In the genomic region with DNA sequence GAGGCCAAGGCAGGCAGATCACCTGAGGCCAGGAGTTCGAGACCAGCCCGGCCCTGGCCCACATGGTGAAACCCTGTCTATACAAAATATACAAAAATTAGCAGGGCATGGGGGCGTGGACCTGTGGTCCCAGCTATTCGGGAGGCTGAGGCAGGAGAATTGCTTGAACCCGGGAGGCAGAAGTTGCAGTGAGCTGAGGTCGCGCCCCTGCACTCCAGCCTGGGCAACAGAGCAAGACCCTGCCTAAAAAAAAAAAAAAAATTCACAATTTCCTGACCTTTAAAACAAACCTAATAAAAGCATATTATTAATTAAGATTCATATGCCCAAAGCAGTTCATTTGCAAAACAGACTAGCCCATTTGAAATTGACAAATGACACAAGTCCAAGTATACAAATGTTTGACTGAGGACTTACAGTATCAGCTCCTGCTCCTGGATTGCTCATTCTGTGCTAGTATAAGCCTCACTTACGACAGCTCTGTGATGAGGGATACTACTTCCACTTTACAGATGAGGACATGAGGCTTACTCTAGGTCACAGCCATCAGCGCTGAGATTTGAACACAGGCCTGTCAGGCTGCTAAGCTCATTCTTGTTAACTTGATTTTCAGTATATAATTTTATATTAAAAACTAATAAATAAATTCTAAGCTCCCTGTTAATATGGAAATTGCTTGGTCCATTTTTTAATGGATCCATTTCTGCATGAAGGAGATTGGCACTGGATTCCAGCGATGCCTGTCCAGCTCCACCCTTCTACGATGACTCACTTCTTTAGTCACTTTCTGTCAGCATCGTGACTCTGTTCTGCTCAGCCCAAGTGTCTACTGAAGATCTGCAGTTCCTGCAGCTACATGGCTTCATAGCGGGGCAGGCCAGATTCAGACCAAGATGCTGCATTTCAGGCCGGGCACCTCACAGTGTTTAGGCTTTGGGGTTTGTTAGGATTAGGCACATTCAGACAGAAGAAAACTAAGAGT, we compare ENCODE assay signal across 13 cellular contexts.
DNase-seq lines count a peak whose midpoint lies in the region; ATAC-seq, FAIRE-seq and TF ChIP-seq lines count a peak whose summit lies in the region.
"Had no signal": no experiment of that assay in that cellular context is flagged by ENCODE, and none has a peak within 500 bp of the region (broad histone marks: within the 10 kb centered on the region; RNA-seq: fewer than 3 reads in every experiment).

No MANE protein-coding gene starts in this region.

- no peak for ATAC-seq in GM21360 (IDR thresholded peaks at IDR 0.05; ENCODE audit: unreplicated experiment)
- ATAC-seq: GM23338 had no signal

- no peak for TF ChIP-seq CTCF in bronchial epithelial cell (IDR thresholded peaks at IDR 0.05; ENCODE audit: insufficient read depth, low read length, severe bottlenecking)
- no peak for TF ChIP-seq CTCF in kidney epithelial cell (IDR thresholded peaks at IDR 0.05; ENCODE audit: insufficient read depth, low read length, poor library complexity, severe bottlenecking)

- H3K4me3 ChIP-seq in bronchial epithelial cell (ENCODE audit: low read depth, low read length) (no peak overlapping the region), kidney epithelial cell (ENCODE audit: low read depth, low read length) (no peak overlapping the region)
- H3K4me3 ChIP-seq: cardiac muscle cell, GM23338, SK-N-MC, upper lobe of left lung had no signal

- FAIRE-seq in HTR-8/SVneo (lab: Jason Lieb, UNC) (peak; percentile 70), bronchial epithelial cell (lab: Jason Lieb, UNC) (no peak)

- H3K27me3 ChIP-seq in bronchial epithelial cell (ENCODE audit: control insufficient read depth, insufficient read depth, low read length) = no peaks in the 10 kb centered on the region
- H3K27me3 ChIP-seq in kidney epithelial cell (ENCODE audit: control insufficient read depth, insufficient read depth, low read length) = no peaks in the 10 kb centered on the region
- H3K27me3 ChIP-seq: cardiac muscle cell, upper lobe of left lung had no signal

- DNase-seq in AG20443 (ENCODE audit: low spot score) = peak; percentile 93
- DNase-seq in HTR-8/SVneo (ENCODE audit: insufficient read length, low spot score) = peak; percentile 73
- peak; percentile 81 for DNase-seq in bronchial epithelial cell (ENCODE audit: low read depth)
- peak; percentile 25 for DNase-seq in kidney epithelial cell (ENCODE audit: low read depth)
- no peak for DNase-seq in NCI-H524 treated with DMSO at 0.1 percent for 48 hours (lab: John Stamatoyannopoulos, UW)
- no peak for DNase-seq in epidermal melanocyte (ENCODE audit: insufficient read length, low spot score)
- no peak for DNase-seq in NCI-H1105 treated with DMSO at 0.1 percent for 48 hours (lab: John Stamatoyannopoulos, UW)
- DNase-seq: COR-L47, upper lobe of left lung had no signal

- H3K36me3 ChIP-seq in bronchial epithelial cell (ENCODE audit: control insufficient read depth, insufficient read depth, low read length) (peaks cover 9% of the 10 kb centered on the region), kidney epithelial cell (ENCODE audit: control insufficient read depth, insufficient read depth, low read length) (no peaks in the 10 kb centered on the region)

Comparison
In these comparisons a context has a peak if more than half of its experiments do, and no peak if none do; other contexts are left out.
1. DNase-seq: peak in AG20443 (single experiment), HTR-8/SVneo (single experiment), bronchial epithelial cell (single experiment) and kidney epithelial cell (single experiment); none in NCI-H524 treated with DMSO at 0.1 percent for 48 hours (single experiment), epidermal melanocyte (single experiment) and NCI-H1105 treated with DMSO at 0.1 percent for 48 hours (single experiment).